In genomic region chr10:70660722-70661121, GRCh38 we compare ENCODE assay signal across 1 cellular context.
TF ChIP-seq lines count a peak whose summit lies in the region.

No MANE protein-coding gene starts in this region.

TF ChIP-seq in IMR-90, 13 proteins besides CTCF, POLR2A, EP300 and RAD21 (continued from another document):
- TF ChIP-seq NFE2L2 (IDR thresholded peaks at IDR 0.05; ENCODE audit: low read depth, low read length) (no peak), ELK1 (IDR thresholded peaks at IDR 0.05; ENCODE audit: borderline replicate concordance, low read depth, low read length) (no peak), CHD1 (IDR thresholded peaks at IDR 0.05; ENCODE audit: low read depth, low read length) (no peak), RCOR1 (IDR thresholded peaks at IDR 0.05; ENCODE audit: insufficient replicate concordance, low read length) (no peak)
